Comparison of ENCODE assay signal across 9 cellular contexts in the genomic region with DNA sequence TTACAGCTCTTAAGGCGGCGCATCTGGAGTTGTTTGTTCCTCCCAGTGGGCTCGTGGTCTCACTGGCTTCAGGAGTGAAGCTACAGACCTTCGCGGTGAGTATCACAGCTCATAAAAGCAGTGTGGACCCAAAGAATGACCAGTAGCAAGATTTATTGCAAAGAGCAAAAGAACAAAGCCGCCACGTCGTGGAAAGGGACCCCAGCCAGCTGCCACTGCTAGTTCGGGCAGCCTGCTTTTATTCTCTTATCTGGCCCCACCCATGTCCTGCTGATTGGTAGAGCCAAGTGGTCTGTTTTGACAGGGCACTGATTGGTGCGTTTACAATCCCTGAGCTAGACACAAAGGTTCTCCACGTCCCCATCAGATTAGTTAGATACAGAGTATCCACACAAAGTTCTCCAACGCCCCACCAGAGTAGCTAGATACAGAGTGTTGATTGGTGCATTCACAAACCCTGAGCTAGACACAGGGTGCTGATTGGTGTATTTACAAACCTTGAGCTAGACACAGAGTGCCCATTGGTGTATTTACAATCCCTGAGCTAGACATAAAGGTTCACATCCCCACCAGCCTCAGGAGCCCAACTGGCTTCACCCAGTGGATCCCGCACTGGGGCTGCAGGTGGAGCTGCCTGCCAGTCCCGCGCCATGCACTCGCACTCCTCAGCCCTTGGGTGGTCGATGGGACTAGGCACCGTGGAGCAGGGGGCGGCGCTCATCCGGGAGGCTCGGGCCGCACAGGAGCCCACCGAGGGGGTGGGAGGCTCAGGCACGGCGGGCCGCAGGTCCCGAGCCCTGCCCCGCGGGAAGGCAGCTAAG. TPM values are rescaled to one million over a fixed set of nuclear protein-coding genes. Genes with fewer than 3 reads are reported as not detected.
"Had no signal": no experiment of that assay in that cellular context is flagged by ENCODE, and none has a peak within 500 bp of the region (broad histone marks: within the 10 kb centered on the region; RNA-seq: fewer than 3 reads in every experiment).

No MANE protein-coding gene starts in this region.

RNA-seq across cellular contexts. Expression of a gene that starts 48.5 kb away (rescaled TPM):
- total RNA-seq: OCI-LY7, Peyer's patch, Right ventricle myocardium inferior, Right ventricle myocardium superior, RPMI7951, SJCRH30, SJSA1, SK-MEL-5 had no signal

RNA-seq across cellular contexts. Expression of a gene that starts 56.8 kb away (rescaled TPM):
- total RNA-seq: PC-3, Right ventricle myocardium inferior, Right ventricle myocardium superior, RPMI7951, SJCRH30, SJSA1 had no signal
